ENCODE assay signal across 15 cellular contexts in the genomic region with DNA sequence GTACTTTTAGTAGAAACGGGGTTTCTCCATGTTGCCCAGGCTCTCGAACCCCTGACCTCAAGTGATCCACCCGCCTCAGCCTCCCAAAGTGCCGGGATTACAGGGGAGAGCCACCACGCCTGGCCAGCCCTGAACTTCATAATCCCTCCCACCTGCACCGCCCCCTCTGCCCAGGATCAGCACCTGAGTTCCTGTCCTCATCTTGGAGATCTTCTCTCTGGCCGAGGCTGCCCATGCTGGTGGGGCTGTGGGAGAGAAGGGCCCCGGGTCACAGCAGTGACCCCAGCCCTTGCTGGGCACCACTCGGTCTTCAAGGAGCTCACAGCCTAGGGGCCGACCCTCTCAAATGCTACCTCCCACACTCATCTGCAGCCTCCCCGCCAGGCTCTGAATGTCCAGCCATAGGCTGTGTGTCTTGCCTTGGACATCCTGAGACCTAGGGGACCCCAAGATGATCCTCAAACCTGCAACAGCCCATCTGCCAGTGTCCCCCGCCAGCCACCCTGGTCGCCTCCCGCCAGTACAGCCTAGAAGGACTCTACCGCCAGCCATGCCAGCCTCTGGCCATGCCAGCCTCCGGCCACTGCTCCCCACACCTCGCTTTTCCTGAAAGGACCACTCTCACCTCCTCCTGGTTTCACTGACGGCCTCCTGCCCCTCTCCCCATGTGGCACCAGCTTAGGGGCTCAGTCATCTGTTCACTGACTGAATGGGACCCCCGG. TPM values are rescaled to one million over a fixed set of nuclear protein-coding genes. Genes with fewer than 3 reads are reported as not detected.
DNase-seq lines count a peak whose midpoint lies in the region; ATAC-seq, FAIRE-seq and TF ChIP-seq lines count a peak whose summit lies in the region.
"Had no signal": no experiment of that assay in that cellular context is flagged by ENCODE, and none has a peak within 500 bp of the region (broad histone marks: within the 10 kb centered on the region; RNA-seq: fewer than 3 reads in every experiment).

No MANE protein-coding gene starts in this region.

- peak overlapping the region; percentile 64 for H3K18ac ChIP-seq in neuronal stem cell (ENCODE audit: low read length)

- intact Hi-C loops in CD8-positive, alpha-beta T cell (cut with DNase I, micrococcal nuclease): no loop called here
- intact Hi-C loops in K562 (cut with micrococcal nuclease): no loop called here

- BruUV-seq in K562 (replicated peaks; lab: Mats Ljungman, UMichigan): no TSS peak

- TF ChIP-seq CTCF in CD8-positive, alpha-beta T cell (IDR thresholded peaks at IDR 0.05): no peak
- TF ChIP-seq CTCF in Loucy (conservative IDR thresholded peaks at IDR 0.05; ENCODE audit: low read length) (no peak), K562 (IDR thresholded peaks at IDR 0.05 in 2 of 3, conservative IDR thresholded peaks at IDR 0.05 in 1 of 3; ENCODE audit: insufficient read depth in 2 of 3, low read depth in 1 of 3, low read length in 3 of 3) (no peak)

- H3K9ac ChIP-seq in Loucy (ENCODE audit: low read depth, low read length, poor library complexity, severe bottlenecking): peak overlapping the region; percentile 94
- H3K9ac ChIP-seq in K562 (ENCODE audit: insufficient read depth in 1 of 2, low read depth in 2 of 2, low read length in 2 of 2): peak overlapping the region in 1 of 2 experiments; percentile 93; a peak in 2 of 4 replicates
- H3K9ac ChIP-seq in neuronal stem cell (ENCODE audit: low read depth, low read length, poor library complexity): no peak overlapping the region

- peak overlapping the region; percentile 5 for H2AK5ac ChIP-seq in neuronal stem cell (ENCODE audit: low read depth, low read length)

- no peak overlapping the region for H3K23ac ChIP-seq in neuronal stem cell (ENCODE audit: low read depth, low read length, poor library complexity)

- in situ Hi-C loops in K562 (cut with MboI): no loop called here

- TF ChIP-seq POLR2A in K562 (conservative IDR thresholded peaks at IDR 0.05): no peak

- H3K4me3 Mint-ChIP-seq in CD8-positive, alpha-beta T cell: peak overlapping the region; percentile 61

- H3K4me1 ChIP-seq in CD8-positive, alpha-beta T cell (ENCODE audit: insufficient read depth, low read length): peaks cover 12% of the 10 kb centered on the region
- H3K4me1 ChIP-seq in Loucy (ENCODE audit: insufficient read depth, low read length, poor library complexity, severe bottlenecking) (peaks cover 24% of the 10 kb centered on the region), K562 (replicated peaks in 1 of 2; ENCODE audit: control insufficient read depth in 2 of 2, insufficient read depth in 2 of 2, low read length in 2 of 2) (peaks cover 8 to 82% of the 10 kb centered on the region in 2 experiments; a peak in 3 of 5 replicates), neuronal stem cell (ENCODE audit: control insufficient read depth in 2 of 2, insufficient read depth in 1 of 2, low read depth in 1 of 2, low read length in 2 of 2) (peaks cover 0 to 10% of the 10 kb centered on the region in 2 donors)

- no peaks in the 10 kb centered on the region for H4K20me1 ChIP-seq in Loucy (ENCODE audit: insufficient read depth, low read length, poor library complexity, severe bottlenecking)
- H4K20me1 ChIP-seq in K562 (replicated peaks; ENCODE audit: control insufficient read depth, insufficient read depth, low read length): no peaks in the 10 kb centered on the region

- H3K4me1 Mint-ChIP-seq in CD8-positive, alpha-beta T cell (ENCODE audit: low read depth): peaks cover 13% of the 10 kb centered on the region

- no peaks in the 10 kb centered on the region for H3F3A ChIP-seq in Loucy (ENCODE audit: low read depth)

- peaks cover 9% of the 10 kb centered on the region for H3K36me3 Mint-ChIP-seq in CD8-positive, alpha-beta T cell

- no peaks in the 10 kb centered on the region for H3K9me2 ChIP-seq in Loucy (replicated peaks; ENCODE audit: low read depth, low read length)

- no peak for TF ChIP-seq EP300 in K562 (IDR thresholded peaks at IDR 0.05; ENCODE audit: low read length)

- no peak for TF ChIP-seq RAD21 in K562 (CRISPR knock-in tag; conservative IDR thresholded peaks at IDR 0.05 in 1 of 2, IDR thresholded peaks at IDR 0.05 in 1 of 2)

- H3K27ac Mint-ChIP-seq in CD8-positive, alpha-beta T cell: no peak overlapping the region
- H3K27ac Mint-ChIP-seq: progenitor cell of endocrine pancreas had no signal

- H2AFZ ChIP-seq in Loucy (ENCODE audit: low read length) (no peak overlapping the region), K562 (ENCODE audit: low read depth, low read length) (no peak overlapping the region), neuronal stem cell (ENCODE audit: low read length) (no peak overlapping the region)

- peaks cover 16% of the 10 kb centered on the region; the same call in 1 of the 2 replicates for H3K79me2 ChIP-seq in Loucy (ENCODE audit: insufficient read depth, low read length)
- peaks cover 5% of the 10 kb centered on the region; the same call in 1 of the 3 replicates for H3K79me2 ChIP-seq in K562 (ENCODE audit: control insufficient read depth, insufficient read depth, low read length)

- H3K9me1 ChIP-seq in K562 (ENCODE audit: control insufficient read depth, insufficient read depth, low read length): no peaks in the 10 kb centered on the region

- no peak overlapping the region for H2BK12ac ChIP-seq in neuronal stem cell (ENCODE audit: low read length)

- no peak for DNase-seq in CD8-positive, alpha-beta T cell
- no peak for DNase-seq in K562 (ENCODE audit: extremely low read depth in 1 of 4, low spot score in 3 of 4)
- no peak for DNase-seq in neuronal stem cell (ENCODE audit: low spot score)
- DNase-seq in SKM-1 (lab: John Stamatoyannopoulos, UW; ENCODE audit: unreplicated experiment): no peak
- DNase-seq in superior temporal gyrus (ENCODE audit: extremely low spot score): no peak
- DNase-seq in activated T-cell treated with anti-CD3 and anti-CD28 coated beads, Interleukin-2, amount 50 U/mL, for 48 hours: no peak
- DNase-seq: midbrain had no signal

- no peak for FAIRE-seq in K562 (lab: Jason Lieb, UNC)
- FAIRE-seq: GM12891, islet of Langerhans had no signal

- no peaks in the 10 kb centered on the region for H3K27me3 ChIP-seq in CD8-positive, alpha-beta T cell (ENCODE audit: insufficient read depth, low read length)
- no peaks in the 10 kb centered on the region for H3K27me3 ChIP-seq in Loucy (ENCODE audit: insufficient read depth, low read length, poor library complexity, severe bottlenecking)
- H3K27me3 ChIP-seq in K562 (ENCODE audit: control insufficient read depth in 2 of 2, insufficient read depth in 2 of 2, low read length in 2 of 2): no peaks in the 10 kb centered on the region
- H3K27me3 ChIP-seq in neuronal stem cell (ENCODE audit: control insufficient read depth in 3 of 3, insufficient read depth in 3 of 3, low read depth in 1 of 3, low read length in 3 of 3): peaks cover 0 to 5% (median 3%) of the 10 kb centered on the region in 3 experiments
- H3K27me3 ChIP-seq: adrenal gland had no signal

- H3K79me1 ChIP-seq in neuronal stem cell (ENCODE audit: low read depth, low read length): no peaks in the 10 kb centered on the region

- ATAC-seq in CD8-positive, alpha-beta T cell: no peak
- no peak for ATAC-seq in K562
- ATAC-seq in GM21529 (IDR thresholded peaks at IDR 0.05; ENCODE audit: unreplicated experiment): no peak

- H3K9me3 ChIP-seq in CD8-positive, alpha-beta T cell (ENCODE audit: low read length): no peaks in the 10 kb centered on the region
- no peaks in the 10 kb centered on the region for H3K9me3 ChIP-seq in Loucy (ENCODE audit: insufficient read depth, low read depth, low read length)
- H3K9me3 ChIP-seq in K562 (replicated peaks; ENCODE audit: control insufficient read depth, insufficient read depth, low read depth, low read length): no peaks in the 10 kb centered on the region; the same call in 1 of the 2 replicates
- H3K9me3 ChIP-seq in neuronal stem cell (replicated peaks in 1 of 2; ENCODE audit: control insufficient read depth in 2 of 2, insufficient read depth in 1 of 2, low read depth in 1 of 2, low read length in 2 of 2): peaks cover 0 to 3% of the 10 kb centered on the region in 2 donors
- H3K9me3 ChIP-seq: adrenal gland had no signal

- H2BK15ac ChIP-seq in neuronal stem cell (ENCODE audit: low read length): peak overlapping the region; percentile 58

- H2BK120ac ChIP-seq in neuronal stem cell (ENCODE audit: low read depth, low read length): no peak overlapping the region

- no peak overlapping the region for H4K91ac ChIP-seq in neuronal stem cell (ENCODE audit: low read depth, low read length, poor library complexity)

- no peaks in the 10 kb centered on the region for H3K9me3 Mint-ChIP-seq in CD8-positive, alpha-beta T cell

- no peak overlapping the region for H3K27ac ChIP-seq in CD8-positive, alpha-beta T cell (ENCODE audit: low read depth, low read length)
- H3K27ac ChIP-seq in K562 (ENCODE audit: extremely low read depth, low read depth, low read length) (no peak overlapping the region), neuronal stem cell (replicated peaks; ENCODE audit: low read length) (no peak overlapping the region)

- H2BK5ac ChIP-seq in neuronal stem cell (ENCODE audit: low read length): no peak overlapping the region

- no peaks in the 10 kb centered on the region for H3K27me3 Mint-ChIP-seq in CD8-positive, alpha-beta T cell (ENCODE audit: low read depth)

- H3K14ac ChIP-seq in neuronal stem cell (ENCODE audit: low read length): no peak overlapping the region

- H3K4ac ChIP-seq in neuronal stem cell (ENCODE audit: low read length): no peak overlapping the region

- H4K8ac ChIP-seq in neuronal stem cell (ENCODE audit: low read depth, low read length): no peak overlapping the region

- no peak overlapping the region for H3K4me3 ChIP-seq in CD8-positive, alpha-beta T cell (ENCODE audit: low read depth, low read length)
- H3K4me3 ChIP-seq in Loucy (ENCODE audit: low read length, poor library complexity, severe bottlenecking) (peak overlapping the region; percentile 93), K562 (no peak overlapping the region), neuronal stem cell (ENCODE audit: low read length in 2 of 2) (no peak overlapping the region)
- H3K4me3 ChIP-seq: adrenal gland had no signal

- H3K4me2 ChIP-seq in Loucy (ENCODE audit: low read depth, low read length, poor library complexity, severe bottlenecking) (peak overlapping the region; percentile 95), K562 (ENCODE audit: insufficient read depth, low read length) (no peak overlapping the region), neuronal stem cell (ENCODE audit: insufficient read depth, low read length, poor library complexity, severe bottlenecking) (no peak overlapping the region)

- POLR2A ChIA-PET in CD8-positive, alpha-beta T cell (lab: Charles Lee): no interaction called here
- POLR2A ChIA-PET in K562 (lab: Yijun Ruan, JAX): interaction anchor here (0.7 to 1.0 kb wide), 2 partner anchors 9 to 28 kb away, joined by 3 to 4 read pairs; no protein-coding TSS in a partner anchor

- no peaks in the 10 kb centered on the region for H3K36me3 ChIP-seq in CD8-positive, alpha-beta T cell (ENCODE audit: insufficient read depth, low read length)
- H3K36me3 ChIP-seq in Loucy (ENCODE audit: insufficient read depth, low read length) (peaks cover 5% of the 10 kb centered on the region; the same call in 1 of the 2 replicates), K562 (ENCODE audit: control insufficient read depth, insufficient read depth, low read length) (peaks cover 8% of the 10 kb centered on the region; the same call in 1 of the 3 replicates), neuronal stem cell (replicated peaks in 1 of 2; ENCODE audit: control insufficient read depth in 2 of 2, insufficient read depth in 2 of 2, low read length in 2 of 2) (peaks cover 0 to 3% of the 10 kb centered on the region in 2 donors)

- WGBS in K562 (ENCODE audit: insufficient coverage, low coverage, missing lambda C conversion rate): 82% methylated on average over 19 of the region's 19 CpGs
- no CpG with 5 or more reads among the region's 19 CpGs for WGBS in neuronal stem cell (ENCODE audit: extremely low coverage in 2 of 2, insufficient read length in 2 of 2, insufficient replicate concordance in 1 of 2), 2 donors

- CTCF ChIA-PET in CD8-positive, alpha-beta T cell (lab: Charles Lee): interaction anchor here (0.7 to 1.5 kb wide), 4 partner anchors 12 to 28 kb away, joined by 3 to 5 read pairs (median 3); no protein-coding TSS in a partner anchor
- CTCF ChIA-PET in K562 (lab: Yijun Ruan, JAX; ENCODE audit: low intra/inter-chr PET ratio): no interaction called here

RNA-seq across cellular contexts. Expression of gene ATP8B3, which starts 1.5 kb away (rescaled TPM):
- total RNA-seq in CD8-positive, alpha-beta T cell: 1 to 10 TPM; 1.9 to 2.9 TPM
- total RNA-seq in K562 (2011; cell fraction: chromatin; rRNA removed; ENCODE audit: low replicate concordance): 40.7 and 89.4 TPM in 2 replicates
- total RNA-seq in K562 (2011; cell fraction: nucleolus; rRNA removed): 37.1 and 44.7 TPM in 2 replicates
- 35.0 and 38.7 TPM in 2 replicates for total RNA-seq in K562 (2011; cell fraction: nucleoplasm; rRNA removed)
- total RNA-seq in K562 (2014; rRNA removed) (3.2 and 5.0 TPM in 2 replicates), K562 (2014; rRNA removed; fragmentation: Illumina TruSeq; extraction: Trizol) (3.2 and 3.6 TPM in 2 replicates), K562 (2015; rRNA removed; fragmentation: Illumina TruSeq; extraction: Trizol) (3.8 and 4.3 TPM in 2 replicates), K562 (2021) (12.3 and 13.2 TPM in 2 replicates)
- polyA plus RNA-seq in K562 (2011; rRNA removed) (8.3 and 13.2 TPM in 2 replicates), K562 (2014; fragmentation: Illumina TruSeq; extraction: Trizol) (6.0 and 6.4 TPM in 2 replicates), K562 (2014; fragmentation: Nextera tagmentation; extraction: Ambion mirVana) (1 to 10 TPM; 1.2 to 2.2 TPM), K562 (2014; rRNA removed) (10.1 and 11.9 TPM in 2 replicates)
- polyA plus RNA-seq in K562 (2011; cell fraction: cytosol; rRNA removed): 12.0 and 13.1 TPM in 2 replicates
- polyA plus RNA-seq in K562 (2011; cell fraction: nucleus; rRNA removed): 36.1 and 44.4 TPM in 2 replicates
- 5.6 and 7.6 TPM in 2 replicates for polyA plus RNA-seq in K562 (2012)
- 9.7 and 10.4 TPM in 2 replicates for polyA minus RNA-seq in K562 (2011; rRNA and poly(A)+ RNA removed)
- 7.3 and 10.2 TPM in 2 replicates for polyA minus RNA-seq in K562 (2011; cell fraction: cytosol; rRNA and poly(A)+ RNA removed)
- 5.4 and 7.0 TPM in 2 replicates for polyA minus RNA-seq in K562 (2011; cell fraction: nucleus; rRNA and poly(A)+ RNA removed)
- 0.79 TPM for polyA plus RNA-seq in neuronal stem cell (2013, experiment 1 of 2)
- 0.80 TPM for polyA plus RNA-seq in neuronal stem cell (2013, experiment 2 of 2)

RNA-seq across cellular contexts. Expression of gene REXO1, which starts 37.7 kb away (rescaled TPM):
- 100 to 1,000 TPM; 143 to 152 TPM for total RNA-seq in CD8-positive, alpha-beta T cell
- 46.7 and 163 TPM in 2 replicates for total RNA-seq in K562 (2011; cell fraction: chromatin; rRNA removed; ENCODE audit: low replicate concordance)
- total RNA-seq in K562 (2011; cell fraction: nucleolus; rRNA removed): 112 and 114 TPM in 2 replicates
- total RNA-seq in K562 (2011; cell fraction: nucleoplasm; rRNA removed): 55.0 and 57.6 TPM in 2 replicates
- 15.8 and 21.9 TPM in 2 replicates for total RNA-seq in K562 (2014; rRNA removed)
- total RNA-seq in K562 (2014; rRNA removed; fragmentation: Illumina TruSeq; extraction: Trizol): 3.5 and 4.5 TPM in 2 replicates
- total RNA-seq in K562 (2015; rRNA removed; fragmentation: Illumina TruSeq; extraction: Trizol): 15.8 and 20.8 TPM in 2 replicates
- 52.4 and 63.3 TPM in 2 replicates for total RNA-seq in K562 (2021)
- polyA plus RNA-seq in K562 (2011; rRNA removed): 14.6 and 21.5 TPM in 2 replicates
- polyA plus RNA-seq in K562 (2011; cell fraction: cytosol; rRNA removed): 17.4 and 27.3 TPM in 2 replicates
- 56.5 and 100 TPM in 2 replicates for polyA plus RNA-seq in K562 (2011; cell fraction: nucleus; rRNA removed)
- polyA plus RNA-seq in K562 (2012): 37.1 and 39.8 TPM in 2 replicates
- polyA plus RNA-seq in K562 (2014; fragmentation: Illumina TruSeq; extraction: Trizol): 16.7 and 40.7 TPM in 2 replicates
- polyA plus RNA-seq in K562 (2014; fragmentation: Nextera tagmentation; extraction: Ambion mirVana): under 1 TPM; 0.04 to 0.29 TPM
- 31.0 and 50.1 TPM in 2 replicates for polyA plus RNA-seq in K562 (2014; rRNA removed)
- 7.4 and 11.2 TPM in 2 replicates for polyA minus RNA-seq in K562 (2011; rRNA and poly(A)+ RNA removed)
- polyA minus RNA-seq in K562 (2011; cell fraction: cytosol; rRNA and poly(A)+ RNA removed): 23.8 and 34.7 TPM in 2 replicates
- 19.5 and 21.3 TPM in 2 replicates for polyA minus RNA-seq in K562 (2011; cell fraction: nucleus; rRNA and poly(A)+ RNA removed)
- 15.0 TPM for polyA plus RNA-seq in neuronal stem cell (2013, experiment 1 of 2)
- 16.5 TPM for polyA plus RNA-seq in neuronal stem cell (2013, experiment 2 of 2)

RNA-seq across cellular contexts. Expression of gene KLF16, which starts 52.8 kb away (rescaled TPM):
- total RNA-seq in CD8-positive, alpha-beta T cell: 10 to 100 TPM; 85.7 to 88.7 TPM
- 5.8 and 14.0 TPM in 2 replicates for total RNA-seq in K562 (2011; cell fraction: chromatin; rRNA removed; ENCODE audit: low replicate concordance)
- total RNA-seq in K562 (2011; cell fraction: nucleolus; rRNA removed): 11.7 and 16.7 TPM in 2 replicates
- 6.4 and 7.5 TPM in 2 replicates for total RNA-seq in K562 (2011; cell fraction: nucleoplasm; rRNA removed)
- 15.5 and 22.0 TPM in 2 replicates for total RNA-seq in K562 (2014; rRNA removed)
- 3.4 and 3.8 TPM in 2 replicates for total RNA-seq in K562 (2014; rRNA removed; fragmentation: Illumina TruSeq; extraction: Trizol)
- 7.9 and 9.4 TPM in 2 replicates for total RNA-seq in K562 (2015; rRNA removed; fragmentation: Illumina TruSeq; extraction: Trizol)
- 59.1 and 60.4 TPM in 2 replicates for total RNA-seq in K562 (2021)
- polyA plus RNA-seq in K562 (2011; rRNA removed): 3.7 and 4.8 TPM in 2 replicates
- polyA plus RNA-seq in K562 (2011; cell fraction: cytosol; rRNA removed): 7.1 and 44.8 TPM in 2 replicates
- polyA plus RNA-seq in K562 (2011; cell fraction: nucleus; rRNA removed): 14.2 and 29.1 TPM in 2 replicates
- 20.8 and 23.7 TPM in 2 replicates for polyA plus RNA-seq in K562 (2012)
- 6.8 and 13.1 TPM in 2 replicates for polyA plus RNA-seq in K562 (2014; fragmentation: Illumina TruSeq; extraction: Trizol)
- under 1 TPM; 0.04 to 0.10 TPM for polyA plus RNA-seq in K562 (2014; fragmentation: Nextera tagmentation; extraction: Ambion mirVana)
- 15.4 and 27.5 TPM in 2 replicates for polyA plus RNA-seq in K562 (2014; rRNA removed)
- polyA minus RNA-seq in K562 (2011; rRNA and poly(A)+ RNA removed): 1.0 and 1.3 TPM in 2 replicates
- polyA minus RNA-seq in K562 (2011; cell fraction: cytosol; rRNA and poly(A)+ RNA removed): 15.0 and 25.4 TPM in 2 replicates
- polyA minus RNA-seq in K562 (2011; cell fraction: nucleus; rRNA and poly(A)+ RNA removed): 5.8 and 6.6 TPM in 2 replicates
- 12.8 TPM for polyA plus RNA-seq in neuronal stem cell (2013, experiment 1 of 2)
- 12.5 TPM for polyA plus RNA-seq in neuronal stem cell (2013, experiment 2 of 2)

RNA-seq across cellular contexts. Expression of gene ONECUT3, which starts 57.3 kb away (rescaled TPM):
- not detected for total RNA-seq in CD8-positive, alpha-beta T cell
- 0.12 TPM in 1 of 2 replicates, not detected in the other for total RNA-seq in K562 (2011; cell fraction: chromatin; rRNA removed; ENCODE audit: low replicate concordance)
- not detected in 2 replicates for total RNA-seq in K562 (2011; cell fraction: nucleolus; rRNA removed)
- 0.08 TPM in 1 of 2 replicates, not detected in the other for total RNA-seq in K562 (2011; cell fraction: nucleoplasm; rRNA removed)
- total RNA-seq in K562 (2014; rRNA removed): not detected in 2 replicates
- total RNA-seq in K562 (2014; rRNA removed; fragmentation: Illumina TruSeq; extraction: Trizol): not detected in 2 replicates
- not detected in 2 replicates for total RNA-seq in K562 (2015; rRNA removed; fragmentation: Illumina TruSeq; extraction: Trizol)
- total RNA-seq in K562 (2021): not detected in 2 replicates
- polyA plus RNA-seq in K562 (2011; rRNA removed): 0.01 TPM in 1 of 2 replicates, not detected in the other
- 0.01 and 0.04 TPM in 2 replicates for polyA plus RNA-seq in K562 (2011; cell fraction: cytosol; rRNA removed)
- polyA plus RNA-seq in K562 (2011; cell fraction: nucleus; rRNA removed): 0.06 and 0.14 TPM in 2 replicates
- 0.01 and 0.07 TPM in 2 replicates for polyA plus RNA-seq in K562 (2012)
- not detected in 2 replicates for polyA plus RNA-seq in K562 (2014; fragmentation: Illumina TruSeq; extraction: Trizol)
- polyA plus RNA-seq in K562 (2014; fragmentation: Nextera tagmentation; extraction: Ambion mirVana): not detected
- not detected in 2 replicates for polyA plus RNA-seq in K562 (2014; rRNA removed)
- polyA minus RNA-seq in K562 (2011; rRNA and poly(A)+ RNA removed): 0.03 TPM in 1 of 2 replicates, not detected in the other
- not detected in 2 replicates for polyA minus RNA-seq in K562 (2011; cell fraction: cytosol; rRNA and poly(A)+ RNA removed)
- not detected in 2 replicates for polyA minus RNA-seq in K562 (2011; cell fraction: nucleus; rRNA and poly(A)+ RNA removed)
- polyA plus RNA-seq in neuronal stem cell (2013, experiment 1 of 2): 0.03 TPM
- polyA plus RNA-seq in neuronal stem cell (2013, experiment 2 of 2): 0.01 TPM
- total RNA-seq: adrenal gland, glomerular endothelial cell, SK-MEL-5 had no signal
